ENCODE assay signal across 9 cellular contexts in the genomic region with DNA sequence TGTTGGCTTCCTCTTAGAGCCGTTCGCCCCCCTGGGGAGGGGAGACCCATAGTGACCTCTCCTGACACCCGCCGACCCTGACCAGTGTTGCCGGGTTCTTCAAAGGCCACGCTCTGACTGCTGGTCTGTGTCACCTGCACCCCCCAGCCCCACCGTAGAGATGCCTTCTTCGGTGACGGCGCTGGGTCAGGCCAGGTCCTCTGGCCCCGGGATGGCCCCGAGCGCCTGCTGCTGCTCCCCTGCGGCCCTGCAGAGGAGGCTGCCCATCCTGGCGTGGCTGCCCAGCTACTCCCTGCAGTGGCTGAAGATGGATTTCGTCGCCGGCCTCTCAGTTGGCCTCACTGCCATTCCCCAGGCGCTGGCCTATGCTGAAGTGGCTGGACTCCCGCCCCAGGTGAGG. TPM values are rescaled to one million over a fixed set of nuclear protein-coding genes. Genes with fewer than 3 reads are reported as not detected.
A peak's percentile ranks its signal among the peaks of the same experiment; 100 is the strongest.
DNase-seq lines count a peak whose midpoint lies in the region; ATAC-seq and TF ChIP-seq lines count a peak whose summit lies in the region.
"Had no signal": no experiment of that assay in that cellular context is flagged by ENCODE, and none has a peak within 500 bp of the region (broad histone marks: within the 10 kb centered on the region; RNA-seq: fewer than 3 reads in every experiment).

No MANE protein-coding gene starts in this region.

- peak overlapping the region; percentile 41 for H3K27ac Mint-ChIP-seq in T-helper 1 cell treated with Interleukin-12 subunit alpha and Interleukin-12 subunit beta and Interleukin-4 antibody, amounts not matched to agents 30 μg/mL and 1 μg/mL, for 36 hours

- peaks cover 6% of the 10 kb centered on the region for H3K4me1 Mint-ChIP-seq in T-helper 1 cell treated with Interleukin-12 subunit alpha and Interleukin-12 subunit beta and Interleukin-4 antibody, amounts not matched to agents 30 μg/mL and 1 μg/mL, for 36 hours (ENCODE audit: low read depth)

- peak overlapping the region; percentile 64 to 65 for H3K9ac ChIP-seq in stomach smooth muscle (ENCODE audit: low read length in 2 of 2)

- H3K36me3 ChIP-seq in adrenal gland (replicated peaks in 1 of 2) = peaks cover 0 to 13% of the 10 kb centered on the region in 2 donors
- peaks cover 0 to 19% of the 10 kb centered on the region in 2 donors for H3K36me3 ChIP-seq in left lung
- H3K36me3 ChIP-seq in stomach smooth muscle (ENCODE audit: control insufficient read depth in 2 of 2, insufficient read depth in 2 of 2, low read length in 2 of 2) = peaks cover 2 to 12% of the 10 kb centered on the region in 2 donors

- peaks cover 7% of the 10 kb centered on the region for H3K36me3 Mint-ChIP-seq in T-helper 1 cell treated with Interleukin-12 subunit alpha and Interleukin-12 subunit beta and Interleukin-4 antibody, amounts not matched to agents 30 μg/mL and 1 μg/mL, for 36 hours (ENCODE audit: low read depth)

- WGBS in adrenal gland, 4 donors = 24 to 50% (median 49%) methylated on average over 4 to 20 of the region's 20 CpGs

- H3K27me3 ChIP-seq in adrenal gland = no peaks in the 10 kb centered on the region
- H3K27me3 ChIP-seq in left lung = peaks cover 0 to 19% of the 10 kb centered on the region in 2 donors
- H3K27me3 ChIP-seq in stomach smooth muscle (ENCODE audit: control insufficient read depth in 1 of 2, insufficient read depth in 2 of 2, low read length in 2 of 2) = no peaks in the 10 kb centered on the region

- H3K9me3 Mint-ChIP-seq in T-helper 1 cell treated with Interleukin-12 subunit alpha and Interleukin-12 subunit beta and Interleukin-4 antibody, amounts not matched to agents 30 μg/mL and 1 μg/mL, for 36 hours = no peaks in the 10 kb centered on the region

- no peaks in the 10 kb centered on the region for H3K27me3 Mint-ChIP-seq in T-helper 1 cell treated with Interleukin-12 subunit alpha and Interleukin-12 subunit beta and Interleukin-4 antibody, amounts not matched to agents 30 μg/mL and 1 μg/mL, for 36 hours (ENCODE audit: low read depth)

- ATAC-seq in left lung (no peak), HG03108 (IDR thresholded peaks at IDR 0.05; ENCODE audit: unreplicated experiment) (no peak)

- H3K27ac ChIP-seq in adrenal gland = peak overlapping the region in 4 of 5 donors; percentile 13 to 95 (median 89)
- no peak overlapping the region for H3K27ac ChIP-seq in left lung
- no peak overlapping the region for H3K27ac ChIP-seq in stomach smooth muscle (ENCODE audit: low read length)

- H3K4me3 ChIP-seq in adrenal gland = peak overlapping the region in 3 of 4 donors; percentile 71 to 92 (median 86)
- H3K4me3 ChIP-seq in left lung = peak overlapping the region; percentile 79 to 98
- peak overlapping the region; percentile 48 to 93 for H3K4me3 ChIP-seq in stomach smooth muscle (ENCODE audit: low read length in 2 of 2)

- DNase-seq in T-helper 1 cell (no peak), adrenal gland (peak; percentile 40 to 69 (median 51)), left lung (peak in 1 of 2 donors; percentile 76), AG20443 (ENCODE audit: low spot score) (no peak)
- no peak for DNase-seq in stimulated activated CD8-positive, alpha-beta memory T cell treated with anti-CD3 and anti-CD28 coated beads, Interleukin-4, amount 100 ng/mL, for 48 hours
- DNase-seq: NCI-H510A had no signal

- TF ChIP-seq CTCF in adrenal gland (IDR thresholded peaks at IDR 0.05) (no peak), left lung (IDR thresholded peaks at IDR 0.05) (no peak)

- intact Hi-C loops in adrenal gland (cut with DNase I) = loop anchor here in 1 of 2 donors (5.0 kb wide), 1 partner anchor 74 kb away; a partner anchor contains a TSS
- intact Hi-C loops in left lung (cut with DNase I) = no loop called here

- H3K4me3 Mint-ChIP-seq in T-helper 1 cell treated with Interleukin-12 subunit alpha and Interleukin-12 subunit beta and Interleukin-4 antibody, amounts not matched to agents 30 μg/mL and 1 μg/mL, for 36 hours = peak overlapping the region; percentile 78

- H3K9me3 ChIP-seq in adrenal gland (replicated peaks in 1 of 3) = no peaks in the 10 kb centered on the region
- no peaks in the 10 kb centered on the region for H3K9me3 ChIP-seq in left lung
- no peaks in the 10 kb centered on the region for H3K9me3 ChIP-seq in stomach smooth muscle (ENCODE audit: control insufficient read depth in 2 of 2, low read length in 2 of 2)

- H3K4me1 ChIP-seq in adrenal gland (replicated peaks in 1 of 2) (peaks cover 15 to 27% of the 10 kb centered on the region in 2 donors), left lung (peaks cover 11 to 42% of the 10 kb centered on the region in 2 donors), stomach smooth muscle (ENCODE audit: control insufficient read depth, insufficient read depth, low read length) (peaks cover 27% of the 10 kb centered on the region)

- TF ChIP-seq POLR2A in adrenal gland (IDR thresholded peaks at IDR 0.05) = no peak

RNA-seq across cellular contexts. Expression of a gene that starts 1.2 kb away (rescaled TPM):
- total RNA-seq in adrenal gland (100 to 1,000 TPM in 1 of 8 donors, 10 to 100 TPM in 7; 27.0 to 101 (median 50.5) TPM), left lung (10 to 100 TPM; 31.9 to 36.0 TPM)
- polyA plus RNA-seq in adrenal gland = 10 to 100 TPM; 14.0 to 78.3 (median 58.2) TPM

RNA-seq across cellular contexts. Expression of a gene that starts 1.3 kb away (rescaled TPM):
- total RNA-seq in adrenal gland = 100 to 1,000 TPM in 4 of 8 donors, 10 to 100 TPM in 4; 48.0 to 194 (median 89.3) TPM
- 100 to 1,000 TPM in 2 of 3 donors, 10 to 100 TPM in 1; 33.3 to 167 (median 136) TPM for polyA plus RNA-seq in adrenal gland
- total RNA-seq in left lung = 10 to 100 TPM; 55.4 to 83.8 TPM

RNA-seq across cellular contexts. Expression of a gene that starts 39.3 kb away (rescaled TPM):
- total RNA-seq in adrenal gland = 100 to 1,000 TPM in 7 of 8 donors, 10 to 100 TPM in 1; 77.5 to 182 (median 135) TPM
- 100 to 1,000 TPM in 1 of 3 donors, 10 to 100 TPM in 2; 51.1 to 123 (median 78.2) TPM for polyA plus RNA-seq in adrenal gland
- 100 to 1,000 TPM; 212 to 264 TPM for total RNA-seq in left lung

RNA-seq across cellular contexts. Expression of a gene that starts 51.6 kb away (rescaled TPM):
- total RNA-seq in adrenal gland (1 to 10 TPM in 6 of 8 donors, under 1 TPM in 2; 0.30 to 3.4 (median 1.8) TPM), left lung (1 to 10 TPM in 1 of 2 donors, under 1 TPM in 1; 0.41 to 1.0 TPM)
- polyA plus RNA-seq in adrenal gland = 1 to 10 TPM in 1 of 3 donors, under 1 TPM in 2; 0.72 to 1.1 (median 0.81) TPM

Comparison
In these comparisons a context has a peak if more than half of its experiments do, and no peak if none do; other contexts are left out.
1. DNase-seq: peak in adrenal gland (7 of 7); none in T-helper 1 cell (0 of 5), stimulated activated CD8-positive, alpha-beta memory T cell treated with anti-CD3 and anti-CD28 coated beads, Interleukin-4, amount 100 ng/mL, for 48 hours (single experiment) and AG20443 (single experiment).
2. H3K27ac ChIP-seq: peak in adrenal gland (4 of 5); none in left lung (0 of 2) and stomach smooth muscle (single experiment).
3. Peak in every context shown above with its lines, with median percentiles within 50 percentile points of each other: H3K4me3 ChIP-seq.